Comparison of ENCODE assay signal across 1 cellular context in the genomic region with DNA sequence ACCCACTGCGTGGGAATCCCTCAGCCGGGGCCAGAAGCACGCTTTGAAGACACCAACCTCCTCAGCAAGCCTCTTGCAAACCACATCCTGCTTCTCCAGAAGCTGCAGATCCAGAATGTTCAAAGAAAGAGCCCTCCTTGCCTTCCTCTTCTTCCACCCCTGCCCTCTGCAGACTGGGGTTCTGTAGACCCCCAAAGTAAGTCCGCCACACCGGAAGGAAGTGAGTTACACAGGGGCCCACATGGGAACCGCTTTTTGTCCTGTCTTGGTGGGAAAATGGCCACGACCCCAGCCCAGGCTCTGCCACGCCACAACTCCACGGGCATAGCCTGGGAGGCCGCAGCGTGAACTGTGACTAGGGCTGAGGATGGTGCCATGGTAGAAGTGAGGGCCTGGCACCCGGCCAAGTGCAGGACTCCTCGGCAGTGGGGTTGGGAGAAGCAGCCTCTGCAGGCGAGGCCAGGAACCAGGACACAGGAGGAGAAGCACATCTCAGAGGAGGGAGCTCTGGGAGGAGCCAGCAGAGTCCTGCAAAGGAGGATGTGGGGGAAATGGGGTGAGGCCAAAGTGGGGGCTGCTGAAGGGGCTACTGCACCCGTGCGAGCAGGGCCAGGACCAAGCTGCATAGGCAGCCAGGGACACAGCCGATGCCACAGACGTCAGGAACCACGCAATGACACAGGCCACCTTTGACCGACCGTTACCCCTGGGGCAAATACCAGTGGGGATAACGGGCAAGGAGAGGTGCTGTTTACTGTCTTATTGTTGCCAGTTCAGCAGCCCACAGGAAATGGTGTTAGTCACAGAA.
TF ChIP-seq lines count a peak whose summit lies in the region.

No MANE protein-coding gene starts in this region.

TF ChIP-seq in K562, 482 proteins besides CTCF, POLR2A, EP300 and RAD21:
- TF ChIP-seq SIRT6 (IDR thresholded peaks at IDR 0.05; ENCODE audit: low read depth, low read length) (no peak), NFIC (IDR thresholded peaks at IDR 0.05) (peak; percentile 87)
